ENCODE assay signal across 34 cellular contexts in genomic region chr6:203663-204062, GRCh38.
"Had no signal": no experiment of that assay in that cellular context is flagged by ENCODE, and none has a peak within 500 bp of the region (broad histone marks: within the 10 kb centered on the region; RNA-seq: fewer than 3 reads in every experiment).

No MANE protein-coding gene starts in this region.

- DNase-seq: activated B cell treated with CpG ODN at 0.5 μM for 24 hours; activated CD4-positive, alpha-beta T cell treated with anti-CD3 and anti-CD28 coated beads for 48 hours; activated CD4-positive, alpha-beta T cell treated with anti-CD3 and anti-CD28 coated beads, Interleukin-2, amount 50 U/mL, for 1 hour; activated CD4-positive, alpha-beta T cell treated with anti-CD3 and anti-CD28 coated beads, Interleukin-2, amount 50 U/mL, for 48 hours; activated CD8-positive, alpha-beta memory T cell treated with anti-CD3 and anti-CD28 coated beads for 24 hours; activated CD8-positive, alpha-beta T cell treated with anti-CD3 and anti-CD28 coated beads for 36 hours; activated effector memory CD4-positive, alpha-beta T cell treated with Interleukin-2 at 50 U/mL for 16 hours; activated gamma-delta T cell treated with Interleukin-2 at 50 U/mL for 16 hours; activated naive CD4-positive, alpha-beta T cell treated with anti-CD3 and anti-CD28 coated beads, Interleukin-2, amount 50 U/mL, for 16 hours; activated naive CD4-positive, alpha-beta T cell treated with Interleukin-2 at 50 U/mL for 16 hours; activated naive CD8-positive, alpha-beta T cell treated with anti-CD3 and anti-CD28 coated beads, Interleukin-2, amount 50 U/mL, for 24 hours; activated T-cell treated with anti-CD3 and anti-CD28 coated beads, Interleukin-2, amount 50 U/mL, for 4 hours; adrenal gland; amygdala; aorta; body of pancreas; central memory CD4-positive, alpha-beta T cell; cerebellar nuclear complex; colonic mucosa; effector CD8-positive, alpha-beta T cell; foreskin keratinocyte; gastrocnemius medialis; glutamatergic neuron; heart left ventricle; T-helper 1 cell; T-helper 17 cell; T1000; WERI-Rb-1 had no signal

- H3K4me3 Mint-ChIP-seq: activated B cell treated with CpG ODN at 0.5 μM for 24 hours; activated CD8-positive, alpha-beta T cell treated with anti-CD3 and anti-CD28 coated beads for 36 hours; activated naive CD8-positive, alpha-beta T cell; activated naive CD8-positive, alpha-beta T cell treated with anti-CD3 and anti-CD28 coated beads, Interleukin-2, amount 50 U/mL, for 24 hours; activated T-cell treated with anti-CD3 and anti-CD28 coated beads, Interleukin-2, amount 50 U/mL, for 4 hours; activated T-helper 17 cell treated with anti-CD3 and anti-CD28 coated beads, Interleukin-2, amount 50 U/mL, for 72 hours; T-helper 17 cell; T-helper 2 cell treated with Interferon-gamma antibody and Interleukin-4, amounts not matched to agents 5 μg/mL and 100 μg/mL, for 36 hours had no signal

- H3K27me3 Mint-ChIP-seq: activated B cell treated with CpG ODN at 0.5 μM for 24 hours; activated CD8-positive, alpha-beta T cell treated with anti-CD3 and anti-CD28 coated beads for 36 hours; activated naive CD8-positive, alpha-beta T cell; activated naive CD8-positive, alpha-beta T cell treated with anti-CD3 and anti-CD28 coated beads, Interleukin-2, amount 50 U/mL, for 24 hours had no signal

- FAIRE-seq: endometrium had no signal

- H3K4me1 ChIP-seq: adrenal gland, body of pancreas, colonic mucosa, foreskin keratinocyte, gastrocnemius medialis, heart left ventricle had no signal

- H3K4me3 ChIP-seq: adrenal gland, body of pancreas, colonic mucosa, gastrocnemius medialis, heart left ventricle had no signal

- H3K36me3 Mint-ChIP-seq: activated naive CD8-positive, alpha-beta T cell had no signal

- H3K9me3 ChIP-seq: adrenal gland, body of pancreas, colonic mucosa, gastrocnemius medialis, heart left ventricle had no signal

- ATAC-seq: activated CD4-positive, CD25-positive, alpha-beta regulatory T cell treated with anti-CD3 and anti-CD28 coated beads, Interleukin-2, amount 50 U/mL, for 24 hours; activated CD8-positive, alpha-beta T cell treated with anti-CD3 and anti-CD28 coated beads for 36 hours; activated naive CD8-positive, alpha-beta T cell treated with anti-CD3 and anti-CD28 coated beads, Interleukin-2, amount 50 U/mL, for 24 hours; activated T-cell treated with anti-CD3 and anti-CD28 coated beads, Interleukin-2, amount 50 U/mL, for 4 hours; activated T-helper 17 cell treated with anti-CD3 and anti-CD28 coated beads, Interleukin-2, amount 50 U/mL, for 72 hours; body of pancreas; esophagus mucosa; foreskin keratinocyte; gastrocnemius medialis; heart left ventricle; T-helper 17 cell had no signal

- H3K9me3 Mint-ChIP-seq: activated B cell treated with CpG ODN at 0.5 μM for 24 hours; activated CD8-positive, alpha-beta T cell treated with anti-CD3 and anti-CD28 coated beads for 36 hours; activated naive CD8-positive, alpha-beta T cell treated with anti-CD3 and anti-CD28 coated beads, Interleukin-2, amount 50 U/mL, for 24 hours; activated T-cell treated with anti-CD3 and anti-CD28 coated beads, Interleukin-2, amount 50 U/mL, for 4 hours; T-helper 2 cell treated with Interferon-gamma antibody and Interleukin-4, amounts not matched to agents 5 μg/mL and 100 μg/mL, for 36 hours had no signal

- H3K27me3 ChIP-seq: adrenal gland, body of pancreas, colonic mucosa, foreskin keratinocyte, gastrocnemius medialis had no signal

- H3K27ac Mint-ChIP-seq: activated B cell treated with CpG ODN at 0.5 μM for 24 hours; activated CD8-positive, alpha-beta T cell treated with anti-CD3 and anti-CD28 coated beads for 36 hours; activated naive CD8-positive, alpha-beta T cell; activated naive CD8-positive, alpha-beta T cell treated with anti-CD3 and anti-CD28 coated beads, Interleukin-2, amount 50 U/mL, for 24 hours; activated T-helper 17 cell treated with anti-CD3 and anti-CD28 coated beads, Interleukin-2, amount 50 U/mL, for 72 hours; T-helper 17 cell; T-helper 2 cell treated with Interferon-gamma antibody and Interleukin-4, amounts not matched to agents 5 μg/mL and 100 μg/mL, for 36 hours had no signal

- H3K27ac ChIP-seq: adrenal gland, body of pancreas, colonic mucosa, foreskin keratinocyte, gastrocnemius medialis, heart left ventricle, WERI-Rb-1 had no signal

- H3K36me3 ChIP-seq: adrenal gland, colonic mucosa, gastrocnemius medialis, heart left ventricle, WERI-Rb-1 had no signal
